ENCODE assay signal across 1 cellular context in genomic region chr5:134509308-134510040, GRCh38.
TF ChIP-seq lines count a peak whose summit lies in the region.

No MANE protein-coding gene starts in this region.

TF ChIP-seq in HepG2, 621 proteins besides CTCF, POLR2A, EP300 and RAD21 (continued from another document):
- TF ChIP-seq, protein P1, sequence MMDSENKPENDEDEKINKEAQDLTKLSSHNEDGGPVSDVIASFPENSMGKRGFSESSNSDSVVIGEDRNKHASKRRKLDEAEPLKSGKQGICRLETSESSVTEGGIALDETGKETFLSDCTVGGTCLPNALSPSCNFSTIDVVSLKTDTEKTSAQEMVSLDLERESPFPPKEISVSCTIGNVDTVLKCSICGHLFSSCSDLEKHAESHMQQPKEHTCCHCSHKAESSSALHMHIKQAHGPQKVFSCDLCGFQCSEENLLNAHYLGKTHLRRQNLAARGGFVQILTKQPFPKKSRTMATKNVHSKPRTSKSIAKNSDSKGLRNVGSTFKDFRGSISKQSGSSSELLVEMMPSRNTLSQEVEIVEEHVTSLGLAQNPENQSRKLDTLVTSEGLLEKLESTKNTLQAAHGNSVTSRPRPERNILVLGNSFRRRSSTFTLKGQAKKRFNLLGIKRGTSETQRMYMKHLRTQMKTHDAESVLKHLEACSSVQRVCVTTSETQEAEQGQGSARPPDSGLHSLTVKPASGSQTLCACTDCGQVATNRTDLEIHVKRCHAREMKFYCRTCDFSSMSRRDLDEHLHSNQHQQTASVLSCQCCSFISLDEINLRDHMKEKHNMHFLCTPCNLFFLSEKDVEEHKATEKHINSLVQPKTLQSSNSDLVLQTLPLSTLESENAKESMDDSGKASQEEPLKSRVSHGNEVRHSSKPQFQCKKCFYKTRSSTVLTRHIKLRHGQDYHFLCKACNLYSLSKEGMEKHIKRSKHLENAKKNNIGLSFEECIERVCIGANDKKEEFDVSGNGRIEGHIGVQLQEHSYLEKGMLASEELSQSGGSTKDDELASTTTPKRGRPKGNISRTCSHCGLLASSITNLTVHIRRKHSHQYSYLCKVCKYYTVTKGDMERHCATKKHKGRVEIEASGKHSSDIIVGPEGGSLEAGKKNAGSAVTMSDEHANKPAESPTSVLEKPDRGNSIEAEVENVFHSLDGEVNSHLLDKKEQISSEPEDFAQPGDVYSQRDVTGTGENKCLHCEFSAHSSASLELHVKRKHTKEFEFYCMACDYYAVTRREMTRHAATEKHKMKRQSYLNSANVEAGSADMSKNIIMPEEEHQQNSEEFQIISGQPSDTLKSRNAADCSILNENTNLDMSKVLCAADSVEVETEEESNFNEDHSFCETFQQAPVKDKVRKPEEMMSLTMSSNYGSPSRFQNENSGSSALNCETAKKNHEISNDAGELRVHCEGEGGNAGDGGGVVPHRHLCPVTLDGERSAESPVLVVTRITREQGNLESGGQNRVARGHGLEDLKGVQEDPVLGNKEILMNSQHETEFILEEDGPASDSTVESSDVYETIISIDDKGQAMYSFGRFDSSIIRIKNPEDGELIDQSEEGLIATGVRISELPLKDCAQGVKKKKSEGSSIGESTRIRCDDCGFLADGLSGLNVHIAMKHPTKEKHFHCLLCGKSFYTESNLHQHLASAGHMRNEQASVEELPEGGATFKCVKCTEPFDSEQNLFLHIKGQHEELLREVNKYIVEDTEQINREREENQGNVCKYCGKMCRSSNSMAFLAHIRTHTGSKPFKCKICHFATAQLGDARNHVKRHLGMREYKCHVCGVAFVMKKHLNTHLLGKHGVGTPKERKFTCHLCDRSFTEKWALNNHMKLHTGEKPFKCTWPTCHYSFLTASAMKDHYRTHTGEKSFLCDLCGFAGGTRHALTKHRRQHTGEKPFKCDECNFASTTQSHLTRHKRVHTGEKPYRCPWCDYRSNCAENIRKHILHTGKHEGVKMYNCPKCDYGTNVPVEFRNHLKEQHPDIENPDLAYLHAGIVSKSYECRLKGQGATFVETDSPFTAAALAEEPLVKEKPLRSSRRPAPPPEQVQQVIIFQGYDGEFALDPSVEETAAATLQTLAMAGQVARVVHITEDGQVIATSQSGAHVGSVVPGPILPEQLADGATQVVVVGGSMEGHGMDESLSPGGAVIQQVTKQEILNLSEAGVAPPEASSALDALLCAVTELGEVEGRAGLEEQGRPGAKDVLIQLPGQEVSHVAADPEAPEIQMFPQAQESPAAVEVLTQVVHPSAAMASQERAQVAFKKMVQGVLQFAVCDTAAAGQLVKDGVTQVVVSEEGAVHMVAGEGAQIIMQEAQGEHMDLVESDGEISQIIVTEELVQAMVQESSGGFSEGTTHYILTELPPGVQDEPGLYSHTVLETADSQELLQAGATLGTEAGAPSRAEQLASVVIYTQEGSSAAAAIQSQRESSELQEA (CRISPR knock-in tag; IDR thresholded peaks at IDR 0.05; ENCODE audit: not compliant biosample characterization) = no peak
- TF ChIP-seq HOMEZ (CRISPR knock-in tag; IDR thresholded peaks at IDR 0.05; ENCODE audit: low read depth) (no peak), ZMYM4 (CRISPR knock-in tag; IDR thresholded peaks at IDR 0.05) (no peak), GPN1 (CRISPR knock-in tag; IDR thresholded peaks at IDR 0.05; ENCODE audit: borderline replicate concordance) (no peak), PHB2 (IDR thresholded peaks at IDR 0.05; ENCODE audit: partially characterized antibody) (no peak), HOXA5 (CRISPR knock-in tag; IDR thresholded peaks at IDR 0.05) (no peak), NCOA5 (CRISPR knock-in tag; IDR thresholded peaks at IDR 0.05) (no peak), CBX1 (IDR thresholded peaks at IDR 0.05; ENCODE audit: low read depth) (no peak), HMGXB3 (CRISPR knock-in tag; IDR thresholded peaks at IDR 0.05; ENCODE audit: borderline replicate concordance) (0 out of 2 replicates have a peak, but pooled peaks have one; percentile 33), CBX5 (CRISPR knock-in tag; IDR thresholded peaks at IDR 0.05; ENCODE audit: borderline replicate concordance) (0 out of 2 replicates have a peak, but pooled peaks have one; percentile 26), ZSCAN12 (CRISPR knock-in tag; IDR thresholded peaks at IDR 0.05) (no peak), ZMYM3 (CRISPR knock-in tag; IDR thresholded peaks at IDR 0.05) (peak; percentile 72)
- TF ChIP-seq, protein P2, sequence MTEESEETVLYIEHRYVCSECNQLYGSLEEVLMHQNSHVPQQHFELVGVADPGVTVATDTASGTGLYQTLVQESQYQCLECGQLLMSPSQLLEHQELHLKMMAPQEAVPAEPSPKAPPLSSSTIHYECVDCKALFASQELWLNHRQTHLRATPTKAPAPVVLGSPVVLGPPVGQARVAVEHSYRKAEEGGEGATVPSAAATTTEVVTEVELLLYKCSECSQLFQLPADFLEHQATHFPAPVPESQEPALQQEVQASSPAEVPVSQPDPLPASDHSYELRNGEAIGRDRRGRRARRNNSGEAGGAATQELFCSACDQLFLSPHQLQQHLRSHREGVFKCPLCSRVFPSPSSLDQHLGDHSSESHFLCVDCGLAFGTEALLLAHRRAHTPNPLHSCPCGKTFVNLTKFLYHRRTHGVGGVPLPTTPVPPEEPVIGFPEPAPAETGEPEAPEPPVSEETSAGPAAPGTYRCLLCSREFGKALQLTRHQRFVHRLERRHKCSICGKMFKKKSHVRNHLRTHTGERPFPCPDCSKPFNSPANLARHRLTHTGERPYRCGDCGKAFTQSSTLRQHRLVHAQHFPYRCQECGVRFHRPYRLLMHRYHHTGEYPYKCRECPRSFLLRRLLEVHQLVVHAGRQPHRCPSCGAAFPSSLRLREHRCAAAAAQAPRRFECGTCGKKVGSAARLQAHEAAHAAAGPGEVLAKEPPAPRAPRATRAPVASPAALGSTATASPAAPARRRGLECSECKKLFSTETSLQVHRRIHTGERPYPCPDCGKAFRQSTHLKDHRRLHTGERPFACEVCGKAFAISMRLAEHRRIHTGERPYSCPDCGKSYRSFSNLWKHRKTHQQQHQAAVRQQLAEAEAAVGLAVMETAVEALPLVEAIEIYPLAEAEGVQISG (CRISPR knock-in tag; IDR thresholded peaks at IDR 0.05) = 0 out of 2 replicates have a peak, but pooled peaks have one; percentile 19
